In the genomic region with DNA sequence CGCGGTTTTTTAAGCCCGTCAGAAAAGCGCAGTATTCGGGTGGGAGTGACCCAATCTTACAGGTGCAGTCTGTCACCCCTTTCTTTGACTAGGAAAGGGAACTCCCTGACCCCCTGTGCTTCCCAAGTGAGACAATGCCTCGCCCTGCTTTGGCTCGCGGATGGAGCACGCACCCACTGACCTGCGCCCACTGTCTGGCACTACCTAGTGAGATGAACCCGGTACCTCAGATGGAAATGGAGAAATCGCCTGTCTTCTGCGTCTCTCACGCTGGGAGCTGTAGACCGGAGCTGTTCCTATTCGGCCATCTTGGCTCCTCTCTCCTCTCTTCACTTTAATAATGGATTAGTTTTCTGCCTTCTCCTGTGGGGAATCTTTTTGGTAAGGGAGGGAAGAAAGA, we compare ENCODE assay signal across 14 cellular contexts. TPM values are rescaled to one million over a fixed set of nuclear protein-coding genes. Genes with fewer than 3 reads are reported as not detected.
"Had no signal": no experiment of that assay in that cellular context is flagged by ENCODE, and none has a peak within 500 bp of the region (broad histone marks: within the 10 kb centered on the region; RNA-seq: fewer than 3 reads in every experiment).

No MANE protein-coding gene starts in this region.

RNA-seq across cellular contexts. Expression of a gene that starts 21.6 kb away (rescaled TPM):
- total RNA-seq: natural killer cell treated with Interleukin-12 subunit alpha and Interleukin-12 subunit beta and Interleukin-15 and Interleukin-18, amount 100 ng/mL, for 72 hours; neural crest cell; osteocyte; posterior vena cava; prostate gland; right atrium auricular region; sciatic nerve; stomach; subcutaneous adipose tissue; temporal lobe; tibial nerve; ureter had no signal
- polyA plus RNA-seq: naive thymus-derived CD8-positive, alpha-beta T cell; smooth muscle cell; stomach had no signal
